In genomic region chr1:205325334-205325884, GRCh38 we compare ENCODE assay signal across 8 cellular contexts. TPM values are rescaled to one million over a fixed set of nuclear protein-coding genes. Genes with fewer than 3 reads are reported as not detected.
A peak's percentile ranks its signal among the peaks of the same experiment; 100 is the strongest.
DNase-seq lines count a peak whose midpoint lies in the region; ATAC-seq and TF ChIP-seq lines count a peak whose summit lies in the region.

No MANE protein-coding gene starts in this region.

- 38 to 49% methylated on average over 6 of the region's 6 CpGs for WGBS in testis, 2 donors

- peaks cover 6% of the 10 kb centered on the region; the same call in 1 of the 2 replicates for H3K27me3 ChIP-seq in H7 (ENCODE audit: control insufficient read depth, insufficient read depth, low read length)
- no peaks in the 10 kb centered on the region for H3K27me3 ChIP-seq in testis

- H3K4me3 ChIP-seq in H7 (ENCODE audit: insufficient read depth, low read depth, low read length) = no peak overlapping the region
- no peak overlapping the region for H3K4me3 ChIP-seq in testis

- H3K36me3 ChIP-seq in H7 (replicated peaks; ENCODE audit: control insufficient read depth, insufficient read depth, low read length) (no peaks in the 10 kb centered on the region), testis (ENCODE audit: low read depth, missing control alignments) (no peaks in the 10 kb centered on the region)

- H3K27ac ChIP-seq in testis = no peak overlapping the region

- no peaks in the 10 kb centered on the region for H3K9me3 ChIP-seq in testis

- intact Hi-C loops in testis (cut with DNase I; ENCODE audit: low total_unique reads) = loop anchor here (5.0 kb wide), 1 partner anchor 53 kb away; no protein-coding TSS in a partner anchor

- no peak for TF ChIP-seq POLR2A in testis (IDR thresholded peaks at IDR 0.05)

- ATAC-seq in HG02840 (IDR thresholded peaks at IDR 0.05; ENCODE audit: low FRiP score, unreplicated experiment) = no peak

- DNase-seq in CD1c-positive myeloid dendritic cell (ENCODE audit: extremely low spot score) (peak; percentile 82), H7 (peak; percentile 90), NCI-H510A (lab: John Stamatoyannopoulos, UW) (peak; percentile 29), medulla oblongata (ENCODE audit: extremely low spot score) (peak; percentile 89), testis (peak; percentile 78)
- peak; percentile 49 to 67 for DNase-seq in activated CD4-positive, alpha-beta T cell treated with anti-CD3 and anti-CD28 coated beads for 4 hours
- DNase-seq in effector CD8-positive, alpha-beta T cell (lab: John Stamatoyannopoulos, UW) = peak; percentile 25

- peak; percentile 38 to 75 (median 65) for TF ChIP-seq CTCF in testis (IDR thresholded peaks at IDR 0.05)

- H3K4me1 ChIP-seq in testis = peaks cover 3% of the 10 kb centered on the region

RNA-seq across cellular contexts. Expression of gene NUAK2, which starts 3.9 kb away (rescaled TPM):
- 9.2 and 9.8 TPM in 2 replicates for total RNA-seq in H7 (2014; rRNA removed; shearing (Covaris generic))
- 10 to 100 TPM; 13.4 to 19.6 TPM for total RNA-seq in testis
- polyA plus RNA-seq in testis (ENCODE audit: insufficient read depth, low read depth, low replicate concordance) = 7.2 TPM

RNA-seq across cellular contexts. Expression of gene KLHDC8A, which starts 31.3 kb away (rescaled TPM):
- 2.3 and 5.0 TPM in 2 replicates for total RNA-seq in H7 (2014; rRNA removed; shearing (Covaris generic))
- total RNA-seq in testis = 10 to 100 TPM; 11.7 to 12.9 TPM
- polyA plus RNA-seq in testis (ENCODE audit: insufficient read depth, low read depth, low replicate concordance) = 10.5 TPM

Comparison
In these comparisons a context has a peak if more than half of its experiments do, and no peak if none do; other contexts are left out.
1. DNase-seq: peak in every context shown above with its lines; median percentile 90 in H7; 89 in medulla oblongata; 82 in CD1c-positive myeloid dendritic cell; 78 in testis; 58 in activated CD4-positive, alpha-beta T cell treated with anti-CD3 and anti-CD28 coated beads for 4 hours; 29 in NCI-H510A; 25 in effector CD8-positive, alpha-beta T cell.